20 cellular contexts compared by ENCODE assay signal in genomic region chr11:105582497-105582896, GRCh38. TPM values are rescaled to one million over a fixed set of nuclear protein-coding genes. Genes with fewer than 3 reads are reported as not detected.
"Had no signal": no experiment of that assay in that cellular context is flagged by ENCODE, and none has a peak within 500 bp of the region (broad histone marks: within the 10 kb centered on the region; RNA-seq: fewer than 3 reads in every experiment).

No MANE protein-coding gene starts in this region.

- H3K9me3 ChIP-seq: transverse colon, vagina had no signal

- H3K4me1 ChIP-seq: right atrium auricular region, transverse colon, vagina had no signal

- H3K4me3 ChIP-seq: right atrium auricular region, transverse colon, vagina had no signal

- H3K36me3 ChIP-seq: right atrium auricular region, transverse colon, vagina had no signal

- FAIRE-seq: endometrium had no signal

- H3K27me3 ChIP-seq: right atrium auricular region, transverse colon, vagina had no signal

- DNase-seq: activated CD4-positive, alpha-beta T cell treated with anti-CD3 and anti-CD28 coated beads, Interleukin-2, amount 10 ng/mL, durations not matched to agents 24 days and 14 days; activated CD4-positive, CD25-positive, alpha-beta regulatory T cell; activated CD8-positive, alpha-beta memory T cell treated with anti-CD3 and anti-CD28 coated beads, Interleukin-2, amount 50 U/mL, for 48 hours; activated naive CD4-positive, alpha-beta T cell; activated naive CD8-positive, alpha-beta T cell treated with anti-CD3 and anti-CD28 coated beads, Interleukin-2, amount 10 ng/mL, durations not matched to agents 7 days and 5 days; anterior cingulate cortex; hypothalamus; nephron progenitor cell; occipital lobe; stimulated activated CD4-positive, alpha-beta T cell treated with anti-CD3 and anti-CD28 coated beads, Interleukin-2, amount 100 ng/mL, for 48 hours; stimulated activated naive CD4-positive, alpha-beta T cell; substantia nigra; transverse colon had no signal

- ATAC-seq: esophagus mucosa had no signal

- H3K27ac ChIP-seq: right atrium auricular region, transverse colon, vagina had no signal

RNA-seq across cellular contexts. Expression of gene GRIA4, which starts 27.4 kb away (rescaled TPM):
- total RNA-seq: activated CD4-positive, alpha-beta T cell treated with anti-CD3 and anti-CD28 coated beads, Interleukin-2, amount 10 ng/mL, durations not matched to agents 24 days and 14 days; activated naive CD8-positive, alpha-beta T cell treated with anti-CD3 and anti-CD28 coated beads, Interleukin-2, amount 10 ng/mL, durations not matched to agents 7 days and 5 days; esophagus mucosa; glomerular endothelial cell; kidney epithelial cell; right atrium auricular region; T-helper 2 cell treated with Interferon-gamma antibody and Interleukin-4, amounts not matched to agents 100 ng/mL and 5 ng/mL, for 36 hours; vagina had no signal
